14 cellular contexts compared by ENCODE assay signal in the genomic region with DNA sequence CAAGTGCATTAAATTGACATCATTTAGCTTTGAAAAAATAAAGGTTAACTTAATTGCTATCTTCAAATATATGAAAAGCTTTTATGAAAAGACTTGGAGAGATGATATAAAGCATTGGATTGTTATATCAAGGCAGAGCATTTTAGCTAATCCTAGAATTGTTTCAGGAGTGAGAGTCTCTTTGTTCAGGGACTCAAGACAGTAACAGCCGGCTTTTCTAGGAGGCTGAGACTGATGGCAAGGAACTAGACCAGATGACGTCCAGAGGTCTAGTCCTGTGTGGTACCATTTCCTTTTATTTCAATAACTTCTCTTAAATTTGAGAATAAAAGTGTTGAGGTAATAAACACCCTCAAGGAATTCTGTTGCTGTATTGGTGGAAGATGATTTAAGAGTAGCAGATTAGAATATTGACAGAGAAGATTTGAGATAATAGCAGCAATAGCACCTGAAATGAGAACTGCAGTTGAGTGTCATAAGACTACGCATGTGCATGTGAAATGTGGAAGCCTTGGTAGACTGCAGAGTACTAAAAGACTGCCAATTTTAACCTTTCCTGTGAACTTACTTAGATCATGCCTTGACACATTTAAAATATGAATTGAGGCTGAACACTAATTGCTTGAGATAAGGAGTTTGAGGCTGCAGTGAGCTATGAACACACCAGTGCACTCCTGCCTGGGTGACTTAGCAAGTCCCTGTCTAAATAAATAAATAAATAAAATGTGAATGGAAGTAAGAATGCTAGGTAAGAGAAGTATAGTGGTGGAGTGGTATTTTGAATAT.
"Had no signal": no experiment of that assay in that cellular context is flagged by ENCODE, and none has a peak within 500 bp of the region (broad histone marks: within the 10 kb centered on the region; RNA-seq: fewer than 3 reads in every experiment).

No MANE protein-coding gene starts in this region.

- H3K4me1 Mint-ChIP-seq: activated naive CD8-positive, alpha-beta T cell treated with anti-CD3 and anti-CD28 coated beads, Interleukin-2, amount 10 ng/mL, durations not matched to agents 7 days and 5 days had no signal

- DNase-seq: activated CD4-positive, alpha-beta memory T cell treated with anti-CD3 and anti-CD28 coated beads for 36 hours; activated CD4-positive, alpha-beta T cell treated with anti-CD3 and anti-CD28 coated beads for 1 hour; activated gamma-delta T cell treated with Interleukin-2 at 50 U/mL for 16 hours; activated naive CD8-positive, alpha-beta T cell treated with anti-CD3 and anti-CD28 coated beads, Interleukin-2, amount 10 ng/mL, durations not matched to agents 7 days and 5 days; activated T-cell treated with anti-CD3 and anti-CD28 coated beads, Interleukin-2, amount 50 U/mL, for 4 hours; anterior cingulate cortex; foreskin keratinocyte; head of caudate nucleus; left cardiac atrium; lower lobe of right lung; naive thymus-derived CD8-positive, alpha-beta T cell; stimulated activated CD4-positive, alpha-beta T cell treated with anti-CD3 and anti-CD28 coated beads, Interleukin-12 subunit alpha, Interleukin-12 subunit beta, amount 100 ng/mL, for 4 hours; stimulated activated CD4-positive, alpha-beta T cell treated with anti-CD3 and anti-CD28 coated beads, Interleukin-2, amount 100 ng/mL, for 48 hours had no signal

- H3K27ac ChIP-seq: foreskin keratinocyte, lower lobe of right lung had no signal

- H3K27me3 Mint-ChIP-seq: activated CD4-positive, alpha-beta memory T cell treated with anti-CD3 and anti-CD28 coated beads for 36 hours; activated naive CD8-positive, alpha-beta T cell treated with anti-CD3 and anti-CD28 coated beads, Interleukin-2, amount 10 ng/mL, durations not matched to agents 7 days and 5 days; naive thymus-derived CD8-positive, alpha-beta T cell; stimulated activated naive CD8-positive, alpha-beta T cell treated with anti-CD3 and anti-CD28 coated beads, Interleukin-15, Interleukin-2, amounts not matched to agents 100 ng/mL and 50 ng/mL, for 24 hours had no signal

- H3K27ac Mint-ChIP-seq: activated CD4-positive, alpha-beta memory T cell treated with anti-CD3 and anti-CD28 coated beads for 36 hours; activated naive CD8-positive, alpha-beta T cell treated with anti-CD3 and anti-CD28 coated beads, Interleukin-2, amount 10 ng/mL, durations not matched to agents 7 days and 5 days; naive thymus-derived CD8-positive, alpha-beta T cell; stimulated activated naive CD8-positive, alpha-beta T cell treated with anti-CD3 and anti-CD28 coated beads, Interleukin-15, Interleukin-2, amounts not matched to agents 100 ng/mL and 50 ng/mL, for 24 hours had no signal

- H3K4me3 Mint-ChIP-seq: activated CD4-positive, alpha-beta memory T cell treated with anti-CD3 and anti-CD28 coated beads for 36 hours; activated naive CD8-positive, alpha-beta T cell treated with anti-CD3 and anti-CD28 coated beads, Interleukin-2, amount 10 ng/mL, durations not matched to agents 7 days and 5 days; activated T-cell treated with anti-CD3 and anti-CD28 coated beads, Interleukin-2, amount 50 U/mL, for 4 hours; naive thymus-derived CD8-positive, alpha-beta T cell; stimulated activated naive CD8-positive, alpha-beta T cell treated with anti-CD3 and anti-CD28 coated beads, Interleukin-15, Interleukin-2, amounts not matched to agents 100 ng/mL and 50 ng/mL, for 24 hours had no signal

- ATAC-seq: activated T-cell treated with anti-CD3 and anti-CD28 coated beads, Interleukin-2, amount 50 U/mL, for 4 hours; foreskin keratinocyte; left cardiac atrium; lower lobe of right lung; naive thymus-derived CD8-positive, alpha-beta T cell had no signal

- H3K4me1 ChIP-seq: lower lobe of right lung had no signal

- H3K4me3 ChIP-seq: lower lobe of right lung had no signal

- H3K9me3 ChIP-seq: lower lobe of right lung had no signal

- H3K27me3 ChIP-seq: foreskin keratinocyte had no signal

- H3K9me3 Mint-ChIP-seq: activated CD4-positive, alpha-beta memory T cell treated with anti-CD3 and anti-CD28 coated beads for 36 hours; activated naive CD8-positive, alpha-beta T cell treated with anti-CD3 and anti-CD28 coated beads, Interleukin-2, amount 10 ng/mL, durations not matched to agents 7 days and 5 days; activated T-cell treated with anti-CD3 and anti-CD28 coated beads, Interleukin-2, amount 50 U/mL, for 4 hours; naive thymus-derived CD8-positive, alpha-beta T cell; stimulated activated naive CD8-positive, alpha-beta T cell treated with anti-CD3 and anti-CD28 coated beads, Interleukin-15, Interleukin-2, amounts not matched to agents 100 ng/mL and 50 ng/mL, for 24 hours had no signal
